ENCODE assay signal across 1 cellular context in the genomic region with DNA sequence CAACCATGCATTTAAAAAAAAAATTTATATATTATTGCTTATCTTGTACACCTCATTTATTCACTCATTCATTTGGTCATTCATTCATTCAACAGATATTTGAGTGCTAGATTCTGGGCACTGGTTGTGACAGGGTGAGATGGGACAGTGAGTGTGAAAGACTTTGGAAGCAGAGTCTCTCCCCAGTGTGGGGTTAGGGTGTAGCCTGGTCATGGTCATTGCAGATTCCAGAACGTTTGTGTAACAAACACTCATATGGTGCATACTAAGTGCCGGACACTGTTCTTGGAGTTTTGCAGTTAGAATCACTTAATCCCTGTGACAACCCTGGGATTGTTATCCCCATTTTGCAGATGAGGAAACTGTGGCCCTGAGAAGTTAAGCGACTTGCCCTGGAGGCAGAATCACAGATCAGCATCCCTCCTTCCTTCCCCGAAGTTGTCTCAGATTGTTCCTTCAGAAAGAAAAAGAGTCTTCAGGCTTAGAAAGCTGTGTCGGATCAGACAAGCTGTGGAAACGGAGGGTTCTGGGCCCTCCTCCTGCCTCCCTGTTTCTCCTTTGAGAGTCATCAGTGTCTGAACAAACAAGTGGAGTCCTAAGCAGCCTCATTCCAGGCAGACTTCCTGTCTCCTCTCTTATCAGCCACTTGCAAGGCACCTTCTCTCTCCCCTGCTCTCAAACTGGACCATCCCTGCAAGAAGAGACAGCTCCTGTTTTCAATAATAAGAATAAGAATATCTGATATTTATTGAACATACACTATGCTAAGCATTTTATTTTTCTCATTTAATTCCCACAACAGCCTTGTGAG.
TF ChIP-seq lines count a peak whose summit lies in the region.

No MANE protein-coding gene starts in this region.

TF ChIP-seq in K562, 482 proteins besides CTCF, POLR2A, EP300 and RAD21:
- TF ChIP-seq ATF1 (CRISPR knock-in tag; IDR thresholded peaks at IDR 0.05), result no peak
- TF ChIP-seq ATF1 (tag; IDR thresholded peaks at IDR 0.05), result no peak
- peak; percentile 67 for TF ChIP-seq RBM25 (IDR thresholded peaks at IDR 0.05; ENCODE audit: low read depth, low read length, severe bottlenecking)
- peak; percentile 33; the same call in 1 of the 2 replicates for TF ChIP-seq BCOR (IDR thresholded peaks at IDR 0.05)
- no peak for TF ChIP-seq TFAM (CRISPR knock-in tag; conservative IDR thresholded peaks at IDR 0.05)
- TF ChIP-seq CHD4 (IDR thresholded peaks at IDR 0.05; ENCODE audit: insufficient read depth, insufficient replicate concordance, low read depth, low read length, poor library complexity, severe bottlenecking), result no peak
- TF ChIP-seq CTBP1 (IDR thresholded peaks at IDR 0.05; ENCODE audit: borderline replicate concordance), result peak; percentile 27; the same call in 1 of the 2 replicates
- peak; percentile 46 for TF ChIP-seq CBFA2T3 (IDR thresholded peaks at IDR 0.05)
- peak in 1 of 2 experiments; percentile 30; a peak in 1 of 4 replicates for TF ChIP-seq FOXA3 (CRISPR knock-in tag; conservative IDR thresholded peaks at IDR 0.05 in 1 of 2, IDR thresholded peaks at IDR 0.05 in 1 of 2)
- no peak for TF ChIP-seq MXI1 (IDR thresholded peaks at IDR 0.05; ENCODE audit: low read depth, low read length)
- peak; percentile 26; the same call in 1 of the 2 replicates for TF ChIP-seq ARID1B (IDR thresholded peaks at IDR 0.05)
- peak; percentile 50 for TF ChIP-seq TCF3 (CRISPR knock-in tag; IDR thresholded peaks at IDR 0.05)
- peak; percentile 20; the same call in 1 of the 2 replicates for TF ChIP-seq CBFA2T2 (conservative IDR thresholded peaks at IDR 0.05)
- TF ChIP-seq ETV1 (tag; conservative IDR thresholded peaks at IDR 0.05; ENCODE audit: low read depth), result peak; percentile 20; the same call in 1 of the 2 replicates
